Comparison of ENCODE assay signal across 8 cellular contexts in genomic region chrX:3842822-3843521, GRCh38.
A peak's percentile ranks its signal among the peaks of the same experiment; 100 is the strongest.
DNase-seq lines count a peak whose midpoint lies in the region; ATAC-seq and TF ChIP-seq lines count a peak whose summit lies in the region.
"Not testable (repeated sequence)": the region's sequence is repeated elsewhere in the genome, so short reads cannot be mapped to it uniquely, and the experiment has no call there.

No MANE protein-coding gene starts in this region.

- WGBS in transverse colon (ENCODE audit: low coverage in 1 of 2), 2 donors: no CpG with 5 or more reads among the region's 70 CpGs

- not testable (repeated sequence) for H4K20me1 ChIP-seq in neural cell (ENCODE audit: insufficient read depth)

- H3K36me3 ChIP-seq in SJCRH30; neural cell (ENCODE audit: insufficient read depth, low read length); transverse colon: not testable (repeated sequence)

- ATAC-seq in GM18873 (IDR thresholded peaks at IDR 0.05; ENCODE audit: low FRiP score, unreplicated experiment) (peak; percentile 37), HG02610 (IDR thresholded peaks at IDR 0.05; ENCODE audit: unreplicated experiment) (peak; percentile 45), HG03520 (IDR thresholded peaks at IDR 0.05; ENCODE audit: unreplicated experiment) (peak; percentile 44)

- not testable (repeated sequence) for H3K4me2 ChIP-seq in neural cell (ENCODE audit: low read length)

- H3K27ac ChIP-seq in SJCRH30; neural cell (ENCODE audit: low read length): not testable (repeated sequence)
- peak overlapping the region in 1 of 4 donors; percentile 53 for H3K27ac ChIP-seq in transverse colon

- not testable (repeated sequence) for H3K9me3 ChIP-seq in SJCRH30 (replicated peaks); neural cell (ENCODE audit: low read length); transverse colon

- not testable (repeated sequence) for H3F3A ChIP-seq in neural cell (ENCODE audit: insufficient read depth, low read length, poor library complexity, severe bottlenecking)

- not testable (repeated sequence) for H3K9ac ChIP-seq in neural cell (ENCODE audit: low read length)

- TF ChIP-seq POLR2A in transverse colon (IDR thresholded peaks at IDR 0.05): not testable (repeated sequence)

- H3K79me2 ChIP-seq in neural cell (replicated peaks; ENCODE audit: insufficient read depth, low read length): not testable (repeated sequence)

- H3K4me1 ChIP-seq in SJCRH30, transverse colon: not testable (repeated sequence)

- DNase-seq in SJCRH30: peak in 1 of 2 experiments; percentile 45
- DNase-seq in activated effector memory CD4-positive, alpha-beta T cell treated with anti-CD3 and anti-CD28 coated beads, Interleukin-2, amount 50 U/mL, for 16 hours: peak; percentile 63
- not testable (repeated sequence) for DNase-seq in fibroblast of mammary gland (ENCODE audit: low read depth)
- peak; percentile 34 for DNase-seq in transverse colon

- H3K27me3 ChIP-seq in SJCRH30; neural cell (ENCODE audit: insufficient read depth, low read depth, low read length); transverse colon: not testable (repeated sequence)

- intact Hi-C loops in transverse colon (cut with DNase I; ENCODE audit: low total_unique reads): not testable (repeated sequence)

- not testable (repeated sequence) for TF ChIP-seq RAD21 in neural cell (conservative IDR thresholded peaks at IDR 0.05)

- not testable (repeated sequence) for TF ChIP-seq CTCF in fibroblast of mammary gland (conservative IDR thresholded peaks at IDR 0.05; ENCODE audit: control insufficient read depth, insufficient read depth, low read depth, low read length); neural cell (IDR thresholded peaks at IDR 0.05; ENCODE audit: poor library complexity, severe bottlenecking); transverse colon (IDR thresholded peaks at IDR 0.05)

- H3K4me3 ChIP-seq in SJCRH30 (peak overlapping the region; percentile 42), fibroblast of mammary gland (ENCODE audit: control insufficient read depth, low read depth, low read length) (peak overlapping the region; percentile 37), neural cell (ENCODE audit: low read length) (peak overlapping the region; percentile 50), transverse colon (peak overlapping the region in 2 of 4 donors; percentile 37 to 56)

- H2AFZ ChIP-seq in neural cell (ENCODE audit: low read depth, low read length): not testable (repeated sequence)

- in situ Hi-C loops in transverse colon (cut with MboI; ENCODE audit: low pct_ligation_motif_present in 1 of 4, low pct_unique_long_range_greater_than_20kb in 1 of 4, low sequenced_read_pairs in 3 of 4): not testable (repeated sequence)

- H3K9me2 ChIP-seq in neural cell (ENCODE audit: insufficient read depth, low read length): not testable (repeated sequence)

- not testable (repeated sequence) for TF ChIP-seq EP300 in neural cell (conservative IDR thresholded peaks at IDR 0.05; ENCODE audit: poor library complexity, severe bottlenecking); transverse colon (IDR thresholded peaks at IDR 0.05; ENCODE audit: low read depth)
